In the genomic region with DNA sequence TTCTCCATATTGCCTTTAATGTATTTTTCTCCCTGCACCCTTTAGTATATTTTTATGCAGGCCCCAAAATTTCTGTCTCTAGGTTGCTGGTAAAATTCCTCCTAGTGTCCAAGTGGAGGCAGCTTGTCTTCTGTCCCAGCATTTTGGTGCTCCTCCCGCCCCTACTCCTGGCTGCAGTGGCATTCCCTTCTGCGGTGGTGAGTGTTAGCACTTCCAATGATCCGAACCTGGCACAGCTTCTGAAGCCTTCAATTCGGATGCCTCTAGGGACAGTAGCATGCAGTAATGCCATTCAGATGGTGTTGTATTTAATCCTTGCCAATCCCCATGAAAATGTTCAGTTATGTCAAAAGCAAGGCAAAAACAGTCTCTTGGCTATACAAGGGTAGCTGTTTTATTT, we compare ENCODE assay signal across 16 cellular contexts. TPM values are rescaled to one million over a fixed set of nuclear protein-coding genes. Genes with fewer than 3 reads are reported as not detected.
DNase-seq lines count a peak whose midpoint lies in the region; ATAC-seq, FAIRE-seq and TF ChIP-seq lines count a peak whose summit lies in the region.
"Had no signal": no experiment of that assay in that cellular context is flagged by ENCODE, and none has a peak within 500 bp of the region (broad histone marks: within the 10 kb centered on the region; RNA-seq: fewer than 3 reads in every experiment).

No MANE protein-coding gene starts in this region.

- peaks cover 63% of the 10 kb centered on the region for H3K4me1 Mint-ChIP-seq in dendritic cell treated with granulocyte-macrophage colony-stimulating factor and Interleukin-4, amounts not matched to agents 40 ng/mL and 50 ng/mL, for 4 days (ENCODE audit: low read depth)

- TF ChIP-seq CTCF in SK-N-SH (IDR thresholded peaks at IDR 0.05), result no peak
- no peak for TF ChIP-seq CTCF in transverse colon (IDR thresholded peaks at IDR 0.05)

- POLR2A ChIA-PET in SK-N-SH (lab: Yijun Ruan, JAX), result interaction anchor here (0.7 to 1.3 kb wide), 2 partner anchors 21 to 475 kb away, joined by 3 to 4 read pairs; no protein-coding TSS in a partner anchor

- WGBS in SK-N-SH (ENCODE audit: low lambda C conversion rate), result 90% methylated on average over 4 of the region's 4 CpGs
- 98% methylated on average over 4 of the region's 4 CpGs for WGBS in mesenchymal stem cell
- WGBS in transverse colon (ENCODE audit: low coverage in 1 of 2), 2 donors, result 33 to 71% methylated on average over 3 to 4 of the region's 4 CpGs

- DNase-seq in SK-N-SH (no peak), mesenchymal stem cell (no peak), transverse colon (no peak), NCI-H1694 (lab: John Stamatoyannopoulos, UW) (no peak), frontal cortex (ENCODE audit: low spot score in 2 of 2) (no peak)
- no peak for DNase-seq in activated CD4-positive, alpha-beta T cell treated with anti-CD3 and anti-CD28 coated beads, Interleukin-2, amount 50 U/mL, for 1 hour
- DNase-seq: 8988T; activated CD4-positive, alpha-beta T cell treated with anti-CD3 and anti-CD28 coated beads for 48 hours; CD8-positive, alpha-beta memory T cell; GDM1; NCI-H187 treated with DMSO at 0.1 percent for 48 hours; NCI-H69; stimulated activated CD4-positive, alpha-beta T cell treated with anti-CD3 and anti-CD28 coated beads, Interleukin-4, amount 100 ng/mL, for 24 hours had no signal

- peaks cover 99% of the 10 kb centered on the region for H3K79me2 ChIP-seq in SK-N-SH (ENCODE audit: insufficient read depth)

- CTCF ChIA-PET in SK-N-SH (lab: Yijun Ruan, JAX), result interaction anchor here (0.5 to 2.1 kb wide), 13 partner anchors 9 to 429 kb away, joined by 3 to 19 read pairs (median 3); no protein-coding TSS in a partner anchor

- H3K27ac ChIP-seq in SK-N-SH (ENCODE audit: low read depth in 2 of 2, low read length in 1 of 2), result peak overlapping the region in 1 of 2 experiments; percentile 77; a peak in 1 of 4 replicates
- no peak overlapping the region for H3K27ac ChIP-seq in mesenchymal stem cell (ENCODE audit: low read length, poor library complexity, severe bottlenecking)
- peak overlapping the region in 3 of 4 donors; percentile 40 to 60 (median 60) for H3K27ac ChIP-seq in transverse colon

- intact Hi-C loops in dendritic cell treated with granulocyte-macrophage colony-stimulating factor and Interleukin-4, amounts not matched to agents 40 ng/mL and 50 ng/mL, for 4 days (cut with micrococcal nuclease), result no loop called here
- intact Hi-C loops in transverse colon (cut with DNase I; ENCODE audit: low total_unique reads), result no loop called here

- H3K9ac ChIP-seq in SK-N-SH (no peak overlapping the region), mesenchymal stem cell (ENCODE audit: low read length) (peak overlapping the region; percentile 12)

- no peak overlapping the region for H3K4me3 Mint-ChIP-seq in dendritic cell treated with granulocyte-macrophage colony-stimulating factor and Interleukin-4, amounts not matched to agents 40 ng/mL and 50 ng/mL, for 4 days

- no peak overlapping the region for H3K4me3 ChIP-seq in SK-N-SH (ENCODE audit: low read depth in 2 of 2, low read length in 1 of 2)
- H3K4me3 ChIP-seq in mesenchymal stem cell (ENCODE audit: insufficient read depth in 1 of 2, low read depth in 1 of 2, low read length in 2 of 2), result no peak overlapping the region
- no peak overlapping the region for H3K4me3 ChIP-seq in transverse colon
- H3K4me3 ChIP-seq: heart left ventricle had no signal

- H3K27me3 ChIP-seq in SK-N-SH (ENCODE audit: insufficient read depth) (no peaks in the 10 kb centered on the region), mesenchymal stem cell (ENCODE audit: control insufficient read depth in 1 of 2, insufficient read depth in 1 of 2, low read length in 2 of 2) (no peaks in the 10 kb centered on the region), transverse colon (no peaks in the 10 kb centered on the region)
- H3K27me3 ChIP-seq: heart left ventricle had no signal

- H3K9me2 ChIP-seq in SK-N-SH, result no peaks in the 10 kb centered on the region

- TF ChIP-seq RAD21 in SK-N-SH (IDR thresholded peaks at IDR 0.05; ENCODE audit: low read length), result no peak

- H4K20me1 ChIP-seq in SK-N-SH (ENCODE audit: insufficient read depth), result peaks cover 96% of the 10 kb centered on the region

- ATAC-seq in SK-N-SH treated with all-trans-retinoic acid at 6 μM for 48 hours, result no peak

- no peak for TF ChIP-seq EP300 in SK-N-SH (IDR thresholded peaks at IDR 0.05; ENCODE audit: borderline replicate concordance in 1 of 2, low read depth in 1 of 2, low read length in 1 of 2)
- no peak for TF ChIP-seq EP300 in transverse colon (IDR thresholded peaks at IDR 0.05; ENCODE audit: low read depth)

- no peaks in the 10 kb centered on the region for H3K79me1 ChIP-seq in mesenchymal stem cell (replicated peaks; ENCODE audit: low read length, poor library complexity, severe bottlenecking)

- no peak overlapping the region for H2BK12ac ChIP-seq in mesenchymal stem cell (ENCODE audit: low read length in 2 of 2)

- no peak overlapping the region for H4K91ac ChIP-seq in mesenchymal stem cell (ENCODE audit: low read length)

- TF ChIP-seq POLR2A in transverse colon (IDR thresholded peaks at IDR 0.05), result no peak

- H2AFZ ChIP-seq in SK-N-SH (ENCODE audit: low read depth), result no peak overlapping the region
- H2AFZ ChIP-seq in mesenchymal stem cell (ENCODE audit: low read depth, low read length), result no peak overlapping the region

- in situ Hi-C loops in transverse colon (cut with MboI; ENCODE audit: low pct_ligation_motif_present in 1 of 4, low pct_unique_long_range_greater_than_20kb in 1 of 4, low sequenced_read_pairs in 3 of 4), result loop anchor here in 3 of 4 donors (25.0 kb wide), 2 partner anchors 288 to 512 kb away; a partner anchor contains a TSS

- no peak overlapping the region for H3K18ac ChIP-seq in mesenchymal stem cell (ENCODE audit: low read depth in 1 of 2, low read length in 2 of 2)

- peaks cover 65% of the 10 kb centered on the region for H3K36me3 Mint-ChIP-seq in dendritic cell treated with granulocyte-macrophage colony-stimulating factor and Interleukin-4, amounts not matched to agents 40 ng/mL and 50 ng/mL, for 4 days (ENCODE audit: low read depth)

- peaks cover 33% of the 10 kb centered on the region for H3F3A ChIP-seq in SK-N-SH (replicated peaks; ENCODE audit: insufficient read depth)

- no peak overlapping the region for H2AK5ac ChIP-seq in mesenchymal stem cell (ENCODE audit: low read length, severe bottlenecking)

- H3K14ac ChIP-seq in mesenchymal stem cell (ENCODE audit: low read length in 2 of 2), result no peak overlapping the region

- no peak overlapping the region for H4K8ac ChIP-seq in mesenchymal stem cell (ENCODE audit: low read length)

- no peak for FAIRE-seq in frontal cortex (lab: Jason Lieb, UNC)

- H3K27ac Mint-ChIP-seq in dendritic cell treated with granulocyte-macrophage colony-stimulating factor and Interleukin-4, amounts not matched to agents 40 ng/mL and 50 ng/mL, for 4 days, result peak overlapping the region; percentile 35

- no peaks in the 10 kb centered on the region for H3K27me3 Mint-ChIP-seq in dendritic cell treated with granulocyte-macrophage colony-stimulating factor and Interleukin-4, amounts not matched to agents 40 ng/mL and 50 ng/mL, for 4 days
- H3K27me3 Mint-ChIP-seq: CD8-positive, alpha-beta memory T cell had no signal

- no peak overlapping the region for H2BK5ac ChIP-seq in mesenchymal stem cell (ENCODE audit: low read depth, low read length, poor library complexity, severe bottlenecking)

- H3K9me3 ChIP-seq in SK-N-SH, result no peaks in the 10 kb centered on the region
- no peaks in the 10 kb centered on the region for H3K9me3 ChIP-seq in mesenchymal stem cell (ENCODE audit: control insufficient read depth, low read length)
- H3K9me3 ChIP-seq in transverse colon, result no peaks in the 10 kb centered on the region
- H3K9me3 ChIP-seq: heart left ventricle had no signal

- no peak overlapping the region for H2BK120ac ChIP-seq in mesenchymal stem cell (ENCODE audit: low read depth, low read length)

- no peak overlapping the region for H3K4ac ChIP-seq in mesenchymal stem cell (ENCODE audit: low read depth in 1 of 2, low read length in 2 of 2)

- H3K23ac ChIP-seq in mesenchymal stem cell (ENCODE audit: low read length in 2 of 2), result no peak overlapping the region

- H3K4me2 ChIP-seq in SK-N-SH (peak overlapping the region; percentile 9; the same call in 1 of the 2 replicates), mesenchymal stem cell (ENCODE audit: low read length, poor library complexity, severe bottlenecking) (no peak overlapping the region)

- H3K36me3 ChIP-seq in SK-N-SH (replicated peaks in 1 of 2; ENCODE audit: control insufficient read depth in 1 of 2, insufficient read depth in 2 of 2, low read length in 1 of 2) (peaks cover 38 to 54% of the 10 kb centered on the region in 2 experiments), mesenchymal stem cell (ENCODE audit: control insufficient read depth in 1 of 2, insufficient read depth in 2 of 2, low read depth in 1 of 2, low read length in 2 of 2) (peaks cover 16 to 17% of the 10 kb centered on the region in 2 experiments), transverse colon (peaks cover 0 to 9% (median 0%) of the 10 kb centered on the region in 4 donors)

- no peaks in the 10 kb centered on the region for H3K9me3 Mint-ChIP-seq in dendritic cell treated with granulocyte-macrophage colony-stimulating factor and Interleukin-4, amounts not matched to agents 40 ng/mL and 50 ng/mL, for 4 days
- H3K9me3 Mint-ChIP-seq: CD8-positive, alpha-beta memory T cell had no signal

- no peak overlapping the region for H2BK15ac ChIP-seq in mesenchymal stem cell (ENCODE audit: low read depth, poor library complexity, severe bottlenecking)

- H3K4me1 ChIP-seq in SK-N-SH (ENCODE audit: control insufficient read depth in 1 of 2, insufficient read depth in 2 of 2, low read depth in 1 of 2, low read length in 1 of 2) (peaks cover 28 to 33% of the 10 kb centered on the region in 2 experiments), mesenchymal stem cell (ENCODE audit: control insufficient read depth, insufficient read depth, low read depth, low read length) (peaks cover 8% of the 10 kb centered on the region), transverse colon (peaks cover 42 to 81% (median 53%) of the 10 kb centered on the region in 4 donors)

TF ChIP-seq in SK-N-SH, 30 proteins besides CTCF, POLR2A, EP300 and RAD21 (continues in another document):
- no peak for TF ChIP-seq POLR2AphosphoS5 (IDR thresholded peaks at IDR 0.05; ENCODE audit: low read depth, low read length)
- no peak for TF ChIP-seq FOSL2 (IDR thresholded peaks at IDR 0.05; ENCODE audit: borderline replicate concordance, low read depth)
- no peak for TF ChIP-seq GATA2 (CRISPR knock-in tag; IDR thresholded peaks at IDR 0.05)
- TF ChIP-seq JUND (IDR thresholded peaks at IDR 0.05), result no peak

TF ChIP-seq in SK-N-SH treated with all-trans-retinoic acid at 6 μM for 48 hours, 23 proteins besides CTCF, POLR2A, EP300 and RAD21 (continues in another document):
- TF ChIP-seq BACH2 (CRISPR knock-in tag; IDR thresholded peaks at IDR 0.05; ENCODE audit: borderline replicate concordance) (no peak), RARB (CRISPR knock-in tag; IDR thresholded peaks at IDR 0.05) (no peak), ESRRG (CRISPR knock-in tag; IDR thresholded peaks at IDR 0.05) (no peak), ISL1 (CRISPR knock-in tag; IDR thresholded peaks at IDR 0.05) (no peak)

RNA-seq across cellular contexts. Expression of a gene that starts 5.9 kb away (rescaled TPM):
- 87.4 and 102 TPM in 2 replicates for polyA plus RNA-seq in SK-N-SH (2012; rRNA removed)
- 115 and 122 TPM in 2 replicates for polyA plus RNA-seq in SK-N-SH (2012; cell fraction: cytosol; rRNA removed)
- 28.5 and 38.3 TPM in 2 replicates for polyA plus RNA-seq in SK-N-SH (2012; cell fraction: nucleus; rRNA removed)
- 82.2 TPM for polyA plus RNA-seq in mesenchymal stem cell (2013, experiment 1 of 2)
- 82.8 TPM for polyA plus RNA-seq in mesenchymal stem cell (2013, experiment 2 of 2)
- total RNA-seq in transverse colon (100 to 1,000 TPM in 2 of 4 donors, 10 to 100 TPM in 2; 83.7 to 155 (median 109) TPM), frontal cortex (255 TPM)
